In the genomic region with DNA sequence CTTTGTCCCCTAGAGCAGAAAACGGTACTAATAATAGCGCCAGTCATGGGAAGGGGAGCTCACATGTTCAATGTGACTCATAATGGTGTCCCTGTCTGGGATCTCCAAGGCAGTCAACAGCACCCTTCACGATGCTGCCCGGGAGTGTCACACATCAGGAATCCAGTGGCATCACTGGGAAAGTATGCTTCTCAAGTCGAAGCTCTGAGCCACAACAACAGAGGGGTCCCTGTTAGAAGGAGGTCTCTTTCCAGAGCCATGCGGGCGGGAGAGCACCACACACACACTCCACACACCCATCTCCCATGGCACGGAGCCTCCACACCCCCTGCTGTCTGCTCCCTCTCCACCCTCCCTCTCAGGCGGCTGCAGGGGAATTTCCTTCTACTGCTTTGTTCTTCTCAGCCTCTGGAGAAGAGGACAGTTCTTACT, we compare ENCODE assay signal across 8 cellular contexts.
DNase-seq lines count a peak whose midpoint lies in the region; ATAC-seq and TF ChIP-seq lines count a peak whose summit lies in the region.

No MANE protein-coding gene starts in this region.

- H3K4me3 ChIP-seq in OCI-LY7 (ENCODE audit: low read depth, low read length, poor library complexity, severe bottlenecking), result peak overlapping the region; percentile 30
- H3K4me3 ChIP-seq in cardiac fibroblast (replicated peaks in 1 of 2; ENCODE audit: low read depth in 2 of 2, low read length in 2 of 2), result no peak overlapping the region
- H3K4me3 ChIP-seq in lung, result no peak overlapping the region
- no peak overlapping the region for H3K4me3 ChIP-seq in aorta (ENCODE audit: low read length in 2 of 2)

- H4K20me1 ChIP-seq in OCI-LY7 (ENCODE audit: insufficient read depth, low read length), result no peaks in the 10 kb centered on the region

- peak overlapping the region; percentile 67 for H3K4me2 ChIP-seq in OCI-LY7 (ENCODE audit: low read length)

- TF ChIP-seq CTCF in OCI-LY7 (conservative IDR thresholded peaks at IDR 0.05; ENCODE audit: low read length) (no peak), cardiac fibroblast (IDR thresholded peaks at IDR 0.05; ENCODE audit: low read depth, low read length) (peak; percentile 31), lung (IDR thresholded peaks at IDR 0.05; ENCODE audit: control extremely low read depth, extremely low read depth) (no peak)

- H3K36me3 ChIP-seq in OCI-LY7 (ENCODE audit: insufficient read depth, low read length) (peaks cover 91% of the 10 kb centered on the region), lung (ENCODE audit: control insufficient read depth in 2 of 2, insufficient read depth in 2 of 2, low read length in 2 of 2) (peaks cover 0 to 18% of the 10 kb centered on the region in 2 donors), aorta (ENCODE audit: control insufficient read depth in 1 of 2, insufficient read depth in 2 of 2, low read length in 1 of 2) (peaks cover 0 to 4% of the 10 kb centered on the region in 2 donors)

- H3K27ac ChIP-seq in OCI-LY7 (ENCODE audit: low read depth, low read length, poor library complexity, severe bottlenecking) (peak overlapping the region; percentile 98), lung (ENCODE audit: low read depth in 1 of 2, low read length in 1 of 2) (peak overlapping the region; percentile 84 to 92), aorta (ENCODE audit: low read depth in 1 of 2, low read length in 2 of 2) (peak overlapping the region in 1 of 2 donors; percentile 70)

- no TSS peak for BruUV-seq in OCI-LY7 (replicated peaks; lab: Mats Ljungman, UMichigan)

- ATAC-seq in lung (ENCODE audit: insufficient read depth, low FRiP score) (no peak), aorta (ENCODE audit: low FRiP score) (peak; percentile 81), HG03354 (IDR thresholded peaks at IDR 0.05; ENCODE audit: poor library complexity, severe bottlenecking, unreplicated experiment) (no peak), GM18517 (IDR thresholded peaks at IDR 0.05; ENCODE audit: unreplicated experiment) (no peak)

- POLR2A ChIA-PET in OCI-LY7 (lab: Charles Lee), result interaction anchor here (0.6 to 3.4 kb wide), 21 partner anchors 9 to 995 kb away, joined by 3 to 37 read pairs (median 4); no protein-coding TSS in a partner anchor

- no peaks in the 10 kb centered on the region for H3K9me3 ChIP-seq in OCI-LY7 (ENCODE audit: low read length)
- no peaks in the 10 kb centered on the region for H3K9me3 ChIP-seq in lung (ENCODE audit: control insufficient read depth in 2 of 2, insufficient read depth in 1 of 2, low read length in 1 of 2)
- H3K9me3 ChIP-seq in aorta (ENCODE audit: control insufficient read depth, low read length), result no peaks in the 10 kb centered on the region

- DNase-seq in AG20443 (ENCODE audit: low spot score) (peak; percentile 93), OCI-LY7 (ENCODE audit: low spot score) (no peak), cardiac fibroblast (ENCODE audit: low read depth in 2 of 2) (peak; percentile 88 to 99), lung (ENCODE audit: low spot score) (no peak), aorta (peak; percentile 77 to 83), cerebellar nuclear complex (lab: John Stamatoyannopoulos, UW) (no peak)

- H3K79me2 ChIP-seq in OCI-LY7 (ENCODE audit: insufficient read depth, low read depth, low read length), result peaks cover 80% of the 10 kb centered on the region

- H3K27me3 ChIP-seq in lung (ENCODE audit: control insufficient read depth, insufficient read depth) (no peaks in the 10 kb centered on the region), aorta (ENCODE audit: control insufficient read depth in 1 of 2, insufficient read depth in 2 of 2, low read length in 1 of 2) (no peaks in the 10 kb centered on the region)

- 57 to 72% methylated on average over 9 of the region's 9 CpGs for WGBS in lung, 2 donors
- whole genome bisulfite sequencing in aorta, 2 donors, result 3 to 8% methylated on average over 9 of the region's 9 CpGs

- H3K4me1 ChIP-seq in OCI-LY7 (ENCODE audit: insufficient read depth, low read length, poor library complexity, severe bottlenecking) (peaks cover 100% of the 10 kb centered on the region), lung (ENCODE audit: control insufficient read depth in 2 of 2, insufficient read depth in 2 of 2, low read length in 2 of 2) (peaks cover 29 to 47% of the 10 kb centered on the region in 2 donors), aorta (ENCODE audit: control insufficient read depth in 1 of 2, insufficient read depth in 2 of 2, low read length in 2 of 2) (peaks cover 3 to 14% of the 10 kb centered on the region in 2 donors)

- CTCF ChIA-PET in OCI-LY7 (lab: Charles Lee; ENCODE audit: unreplicated experiment), result interaction anchor here (0.8 kb wide), 1 partner anchor 163 kb away, joined by 4 read pairs; no protein-coding TSS in a partner anchor

- intact Hi-C loops in OCI-LY7 (cut with micrococcal nuclease; ENCODE audit: unreplicated experiment), result no loop called here
- intact Hi-C loops in aorta (cut with DNase I), result loop anchor here (1.0 to 5.0 kb wide), 4 partner anchors 55 to 175 kb away; no protein-coding TSS in a partner anchor

- no peak overlapping the region for H2AFZ ChIP-seq in OCI-LY7 (ENCODE audit: low read length)

- no peaks in the 10 kb centered on the region for H3K9me2 ChIP-seq in OCI-LY7 (ENCODE audit: insufficient read depth, low read length)

Comparison
In these comparisons a context has a peak if more than half of its experiments do, and no peak if none do; other contexts are left out.
1. DNase-seq: peak in AG20443 (single experiment), cardiac fibroblast (2 of 2) and aorta (2 of 2); none in OCI-LY7 (single experiment), lung (single experiment) and cerebellar nuclear complex (0 of 2).